Comparison of ENCODE assay signal across 1 cellular context in the genomic region with DNA sequence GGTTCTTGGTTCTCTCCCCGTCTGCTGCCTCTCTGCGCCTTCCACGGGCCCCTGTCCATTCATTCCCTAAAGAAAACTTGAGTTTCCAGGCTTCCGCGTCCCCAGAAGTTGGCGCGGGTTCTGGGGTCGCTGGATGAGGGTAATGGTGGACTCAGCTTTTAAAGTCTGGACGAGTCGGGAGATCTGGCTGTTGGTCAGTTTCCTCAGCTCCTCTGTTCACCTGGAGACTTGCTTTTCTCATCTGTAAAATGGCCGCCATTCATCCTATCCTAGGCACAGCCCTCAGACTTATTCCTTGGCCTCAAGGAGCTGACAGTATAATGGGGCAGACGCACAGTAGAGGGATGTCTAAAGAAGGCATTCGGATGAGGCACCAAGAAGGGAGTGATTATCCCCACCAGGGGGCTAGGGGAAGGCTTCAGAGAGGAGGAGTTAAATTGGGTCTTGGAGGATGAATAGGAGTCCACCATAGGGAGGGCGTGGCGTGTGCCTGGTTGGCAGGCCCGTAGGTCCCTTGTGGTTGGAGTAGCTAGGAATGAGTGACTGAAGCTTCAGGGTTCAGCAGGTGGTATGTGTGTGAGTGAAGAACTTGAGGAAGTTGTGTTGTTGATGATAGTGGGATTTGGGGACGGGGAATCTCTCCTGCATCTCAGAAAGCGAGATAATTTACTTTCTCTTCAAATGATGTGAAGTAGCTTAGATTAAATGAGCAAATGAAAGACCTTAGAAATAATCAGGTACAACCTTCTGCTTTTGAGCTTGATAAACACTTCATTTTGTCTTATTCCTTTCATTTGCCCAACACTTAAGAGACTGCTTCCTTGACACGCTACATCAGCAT.
TF ChIP-seq lines count a peak whose summit lies in the region.

No MANE protein-coding gene starts in this region.

TF ChIP-seq in A549, 52 proteins besides CTCF, POLR2A, EP300 and RAD21 (continued from another document):
- TF ChIP-seq USF2 (IDR thresholded peaks at IDR 0.05) (no peak), RFX5 (IDR thresholded peaks at IDR 0.05) (no peak), MAFK (IDR thresholded peaks at IDR 0.05; ENCODE audit: partially characterized antibody) (no peak), HEYL (CRISPR knock-in tag; IDR thresholded peaks at IDR 0.05) (no peak), JUNB (IDR thresholded peaks at IDR 0.05) (no peak), TFCP2L1 (CRISPR knock-in tag; IDR thresholded peaks at IDR 0.05) (no peak), RNF2 (IDR thresholded peaks at IDR 0.05; ENCODE audit: borderline replicate concordance, low read depth) (no peak), HMGXB4 (CRISPR knock-in tag; IDR thresholded peaks at IDR 0.05; ENCODE audit: borderline replicate concordance) (no peak), ZNF302 (CRISPR knock-in tag; IDR thresholded peaks at IDR 0.05) (no peak)
- TF ChIP-seq, protein P1, sequence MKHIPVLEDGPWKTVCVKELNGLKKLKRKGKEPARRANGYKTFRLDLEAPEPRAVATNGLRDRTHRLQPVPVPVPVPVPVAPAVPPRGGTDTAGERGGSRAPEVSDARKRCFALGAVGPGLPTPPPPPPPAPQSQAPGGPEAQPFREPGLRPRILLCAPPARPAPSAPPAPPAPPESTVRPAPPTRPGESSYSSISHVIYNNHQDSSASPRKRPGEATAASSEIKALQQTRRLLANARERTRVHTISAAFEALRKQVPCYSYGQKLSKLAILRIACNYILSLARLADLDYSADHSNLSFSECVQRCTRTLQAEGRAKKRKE (CRISPR knock-in tag; IDR thresholded peaks at IDR 0.05; ENCODE audit: low read depth) = no peak
